Comparison of ENCODE assay signal across 12 cellular contexts in genomic region chr5:54638090-54638489, GRCh38.
"Had no signal": no experiment of that assay in that cellular context is flagged by ENCODE, and none has a peak within 500 bp of the region (broad histone marks: within the 10 kb centered on the region; RNA-seq: fewer than 3 reads in every experiment).

No MANE protein-coding gene starts in this region.

- H3K4me1 ChIP-seq: breast epithelium, left lung, pancreas, testis had no signal

- H3K9me3 Mint-ChIP-seq: activated T-cell treated with anti-CD3 and anti-CD28 coated beads, Interleukin-2, amount 50 U/mL, for 24 hours had no signal

- H3K27ac ChIP-seq: heart right ventricle, left lung, pancreas, testis had no signal

- H3K4me3 Mint-ChIP-seq: activated T-cell treated with anti-CD3 and anti-CD28 coated beads, Interleukin-2, amount 50 U/mL, for 24 hours; stimulated activated naive CD8-positive, alpha-beta T cell treated with anti-CD3 and anti-CD28 coated beads, Interleukin-15, amount 100 ng/mL, for 72 hours had no signal

- H3K36me3 Mint-ChIP-seq: activated naive CD4-positive, alpha-beta T cell treated with anti-CD3 and anti-CD28 coated beads, Interleukin-2, amount 50 U/mL, for 72 hours had no signal

- H3K9me3 ChIP-seq: breast epithelium, heart right ventricle, left lung, pancreas, testis had no signal

- H3K36me3 ChIP-seq: breast epithelium, heart right ventricle, left lung, pancreas had no signal

- H3K27ac Mint-ChIP-seq: activated naive CD4-positive, alpha-beta T cell treated with anti-CD3 and anti-CD28 coated beads, Interleukin-2, amount 50 U/mL, for 72 hours; activated T-cell treated with anti-CD3 and anti-CD28 coated beads, Interleukin-2, amount 50 U/mL, for 24 hours had no signal

- H3K27me3 ChIP-seq: breast epithelium, heart right ventricle, left lung, pancreas, testis had no signal

- ATAC-seq: activated naive CD4-positive, alpha-beta T cell treated with anti-CD3 and anti-CD28 coated beads, Interleukin-2, amount 50 U/mL, for 72 hours; left lung; stimulated activated naive CD8-positive, alpha-beta T cell treated with anti-CD3 and anti-CD28 coated beads, Interleukin-15, amount 100 ng/mL, for 72 hours had no signal

- H3K4me3 ChIP-seq: breast epithelium, heart right ventricle, left lung, pancreas, testis had no signal

- DNase-seq: activated CD4-positive, alpha-beta T cell treated with anti-CD3 and anti-CD28 coated beads for 4 hours; activated effector memory CD4-positive, alpha-beta T cell treated with anti-CD3 and anti-CD28 coated beads, Interleukin-2, amount 50 U/mL, for 16 hours; activated T-cell treated with anti-CD3 and anti-CD28 coated beads, Interleukin-2, amount 50 U/mL, for 24 hours; islet precursor cell; left lung; pancreas; stimulated activated CD4-positive, alpha-beta T cell treated with anti-CD3 and anti-CD28 coated beads, Interleukin-4, amount 100 ng/mL, for 4 hours; stimulated activated naive CD8-positive, alpha-beta T cell treated with anti-CD3 and anti-CD28 coated beads, Interleukin-15, amount 100 ng/mL, for 72 hours had no signal

- H3K27me3 Mint-ChIP-seq: activated T-cell treated with anti-CD3 and anti-CD28 coated beads, Interleukin-2, amount 50 U/mL, for 24 hours; stimulated activated naive CD8-positive, alpha-beta T cell treated with anti-CD3 and anti-CD28 coated beads, Interleukin-15, amount 100 ng/mL, for 72 hours had no signal
